23 cellular contexts compared by ENCODE assay signal in the genomic region with DNA sequence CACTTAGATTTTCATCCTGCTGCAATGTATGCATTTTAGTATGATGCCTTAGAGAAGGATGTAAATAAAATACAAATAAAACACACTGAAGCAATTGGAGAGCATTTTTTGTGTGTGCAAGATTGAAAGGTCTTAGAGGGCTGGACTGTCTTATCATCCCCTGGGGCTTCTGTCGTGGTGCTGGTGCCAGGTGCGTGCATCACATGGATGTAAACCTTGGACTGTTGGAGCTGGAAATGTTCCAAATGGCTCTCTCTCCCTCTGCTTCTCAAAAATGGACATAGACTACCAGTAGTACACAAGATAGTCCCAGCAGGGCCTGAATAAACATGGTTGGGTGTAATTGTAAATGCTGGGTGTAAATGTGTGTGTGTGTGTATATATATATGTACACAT. TPM values are rescaled to one million over a fixed set of nuclear protein-coding genes. Genes with fewer than 3 reads are reported as not detected.
DNase-seq lines count a peak whose midpoint lies in the region; ATAC-seq, FAIRE-seq and TF ChIP-seq lines count a peak whose summit lies in the region.
"Had no signal": no experiment of that assay in that cellular context is flagged by ENCODE, and none has a peak within 500 bp of the region (broad histone marks: within the 10 kb centered on the region; RNA-seq: fewer than 3 reads in every experiment).

No MANE protein-coding gene starts in this region.

- H3K4me1 ChIP-seq in left ventricle myocardium inferior (peaks cover 83% of the 10 kb centered on the region), kidney (ENCODE audit: control insufficient read depth in 1 of 2, insufficient read depth in 1 of 2, low read depth in 1 of 2, low read length in 2 of 2) (peaks cover 6 to 13% of the 10 kb centered on the region in 2 donors)

- H3K27ac Mint-ChIP-seq in endothelial cell (ENCODE audit: unreplicated experiment), result peak overlapping the region; percentile 40
- H3K27ac Mint-ChIP-seq: CD4-positive, alpha-beta T cell; stimulated activated effector memory CD8-positive, alpha-beta T cell treated with anti-CD3 and anti-CD28 coated beads, Interleukin-12 subunit alpha, Interleukin-12 subunit beta, amount 100 ng/mL, for 72 hours had no signal

- ATAC-seq in left cardiac atrium, result no peak
- ATAC-seq: stimulated activated effector memory CD8-positive, alpha-beta T cell treated with anti-CD3 and anti-CD28 coated beads, Interleukin-12 subunit alpha, Interleukin-12 subunit beta, amount 100 ng/mL, for 72 hours had no signal

- no peaks in the 10 kb centered on the region for H3K27me3 ChIP-seq in left ventricle myocardium inferior (ENCODE audit: low read depth)
- H3K27me3 ChIP-seq: thyroid gland had no signal

- H3K4me1 Mint-ChIP-seq in endothelial cell (ENCODE audit: unreplicated experiment), result peaks cover 58% of the 10 kb centered on the region
- H3K4me1 Mint-ChIP-seq: stimulated activated effector memory CD8-positive, alpha-beta T cell treated with anti-CD3 and anti-CD28 coated beads, Interleukin-12 subunit alpha, Interleukin-12 subunit beta, amount 100 ng/mL, for 72 hours had no signal

- H3K9me3 Mint-ChIP-seq in endothelial cell (ENCODE audit: unreplicated experiment), result no peaks in the 10 kb centered on the region
- H3K9me3 Mint-ChIP-seq: CD4-positive, alpha-beta T cell; neural crest cell; stimulated activated effector memory CD8-positive, alpha-beta T cell treated with anti-CD3 and anti-CD28 coated beads, Interleukin-12 subunit alpha, Interleukin-12 subunit beta, amount 100 ng/mL, for 72 hours had no signal

- no peaks in the 10 kb centered on the region for H3K9me3 ChIP-seq in left ventricle myocardium inferior (replicated peaks)
- H3K9me3 ChIP-seq in kidney (ENCODE audit: control insufficient read depth in 1 of 2, low read length in 2 of 2), result no peaks in the 10 kb centered on the region
- H3K9me3 ChIP-seq: thyroid gland had no signal

- H3K9ac ChIP-seq in kidney (ENCODE audit: low read length in 2 of 2), result no peak overlapping the region

- H3K27ac ChIP-seq in left ventricle myocardium inferior (replicated peaks), result peak overlapping the region; percentile 88
- H3K27ac ChIP-seq in kidney (ENCODE audit: low read depth in 2 of 2, low read length in 2 of 2), result no peak overlapping the region
- H3K27ac ChIP-seq: thyroid gland had no signal

- H3K4me3 Mint-ChIP-seq in endothelial cell (ENCODE audit: unreplicated experiment), result no peak overlapping the region
- H3K4me3 Mint-ChIP-seq: CD4-positive, alpha-beta T cell; neural crest cell; stimulated activated effector memory CD8-positive, alpha-beta T cell treated with anti-CD3 and anti-CD28 coated beads, Interleukin-12 subunit alpha, Interleukin-12 subunit beta, amount 100 ng/mL, for 72 hours had no signal

- DNase-seq in left ventricle myocardium inferior (no peak), left cardiac atrium (no peak), NCI-H524 treated with DMSO at 0.1 percent for 48 hours (lab: John Stamatoyannopoulos, UW) (peak; percentile 42), endothelial cell (ENCODE audit: low spot score) (no peak), kidney (no peak), SKM-1 treated with dmso at 0.1 percent for 144 hours (lab: John Stamatoyannopoulos, UW; ENCODE audit: unreplicated experiment) (no peak), DMS79 (lab: John Stamatoyannopoulos, UW) (no peak)
- no peak for DNase-seq in activated effector memory CD4-positive, alpha-beta T cell treated with anti-CD3 and anti-CD28 coated beads, Interleukin-2, amount 50 U/mL, for 16 hours
- DNase-seq: ACHN; activated CD4-positive, alpha-beta T cell treated with anti-CD3 and anti-CD28 coated beads, Interleukin-2, amount 50 U/mL, for 1 hour; activated naive CD4-positive, alpha-beta T cell; activated T-cell treated with anti-CD3 and anti-CD28 coated beads for 4 hours; CD4-positive, alpha-beta T cell; hippocampal formation; mesendoderm; NCI-H2029; RPMI8226; thyroid gland had no signal

- H3K27me3 Mint-ChIP-seq in endothelial cell (ENCODE audit: unreplicated experiment), result peaks cover 3% of the 10 kb centered on the region

- intact Hi-C loops in left ventricle myocardium inferior (cut with micrococcal nuclease), result no loop called here
- intact Hi-C loops in left cardiac atrium (cut with DNase I), result no loop called here
- intact Hi-C loops in kidney (cut with DNase I), result no loop called here

- TF ChIP-seq CTCF in left ventricle myocardium inferior (IDR thresholded peaks at IDR 0.05; ENCODE audit: borderline replicate concordance) (no peak), endothelial cell (IDR thresholded peaks at IDR 0.05; ENCODE audit: unreplicated experiment) (no peak), kidney (IDR thresholded peaks at IDR 0.05; ENCODE audit: borderline replicate concordance, extremely low read depth, insufficient read depth) (no peak)

- H3K36me3 Mint-ChIP-seq in endothelial cell (ENCODE audit: low read depth, unreplicated experiment), result peaks cover 4% of the 10 kb centered on the region
- H3K36me3 Mint-ChIP-seq: stimulated activated effector memory CD8-positive, alpha-beta T cell treated with anti-CD3 and anti-CD28 coated beads, Interleukin-12 subunit alpha, Interleukin-12 subunit beta, amount 100 ng/mL, for 72 hours had no signal

- no peak overlapping the region for H3K4me3 ChIP-seq in left ventricle myocardium inferior
- no peak overlapping the region for H3K4me3 ChIP-seq in kidney (ENCODE audit: low read length in 2 of 2)
- H3K4me3 ChIP-seq: thyroid gland had no signal

- H3K36me3 ChIP-seq in left ventricle myocardium inferior (no peaks in the 10 kb centered on the region), kidney (ENCODE audit: control insufficient read depth in 1 of 2, insufficient read depth in 2 of 2, low read length in 2 of 2) (no peaks in the 10 kb centered on the region)
- H3K36me3 ChIP-seq: thyroid gland had no signal

- no peak for FAIRE-seq in kidney (lab: Jason Lieb, UNC)
- FAIRE-seq: endometrium, H1, keratinocyte had no signal

RNA-seq across cellular contexts. Expression of a gene that starts 40.5 kb away (rescaled TPM):
- total RNA-seq in left ventricle myocardium inferior, result 5.0 TPM
- total RNA-seq in left cardiac atrium, result 1 to 10 TPM; 8.5 to 8.9 TPM
- total RNA-seq in endothelial cell (ENCODE audit: unreplicated experiment), result 71.7 TPM
- total RNA-seq in kidney, result 7.9 TPM
- 9.0 TPM for polyA plus RNA-seq in kidney (ENCODE audit: insufficient read depth, low read depth, low replicate concordance)
- total RNA-seq: CD4-positive, alpha-beta T cell had no signal
